Comparison of ENCODE assay signal across 1 cellular context in genomic region chr1:55213885-55214213, GRCh38.
A peak's percentile ranks its signal among the peaks of the same experiment; 100 is the strongest.
TF ChIP-seq lines count a peak whose summit lies in the region.

No MANE protein-coding gene starts in this region.

TF ChIP-seq in K562, 482 proteins besides CTCF, POLR2A, EP300 and RAD21 (continued from another document):
- TF ChIP-seq ZBTB5 (IDR thresholded peaks at IDR 0.05) (no peak), DMBX1 (CRISPR knock-in tag; IDR thresholded peaks at IDR 0.05; ENCODE audit: borderline replicate concordance) (peak; percentile 16; the same call in 1 of the 2 replicates), SFPQ (IDR thresholded peaks at IDR 0.05; ENCODE audit: low read depth, low read length) (no peak), TEAD2 (tag; IDR thresholded peaks at IDR 0.05) (no peak), ZBTB34 (CRISPR knock-in tag; IDR thresholded peaks at IDR 0.05) (no peak), KAT7 (CRISPR knock-in tag; IDR thresholded peaks at IDR 0.05; ENCODE audit: borderline replicate concordance) (0 out of 2 replicates have a peak, but pooled peaks have one; percentile 32), HOXB6 (CRISPR knock-in tag; IDR thresholded peaks at IDR 0.05; ENCODE audit: borderline replicate concordance) (no peak), KDM5B (IDR thresholded peaks at IDR 0.05; ENCODE audit: insufficient replicate concordance, low read depth, low read length) (no peak), FOXK2 (conservative IDR thresholded peaks at IDR 0.05 in 1 of 2, IDR thresholded peaks at IDR 0.05 in 1 of 2; ENCODE audit: low read depth in 2 of 2) (no peak), TGIF2 (CRISPR knock-in tag; IDR thresholded peaks at IDR 0.05) (no peak), ZNF589 (CRISPR knock-in tag; IDR thresholded peaks at IDR 0.05; ENCODE audit: low read depth) (no peak)
